2 cellular contexts compared by ENCODE assay signal in the genomic region with DNA sequence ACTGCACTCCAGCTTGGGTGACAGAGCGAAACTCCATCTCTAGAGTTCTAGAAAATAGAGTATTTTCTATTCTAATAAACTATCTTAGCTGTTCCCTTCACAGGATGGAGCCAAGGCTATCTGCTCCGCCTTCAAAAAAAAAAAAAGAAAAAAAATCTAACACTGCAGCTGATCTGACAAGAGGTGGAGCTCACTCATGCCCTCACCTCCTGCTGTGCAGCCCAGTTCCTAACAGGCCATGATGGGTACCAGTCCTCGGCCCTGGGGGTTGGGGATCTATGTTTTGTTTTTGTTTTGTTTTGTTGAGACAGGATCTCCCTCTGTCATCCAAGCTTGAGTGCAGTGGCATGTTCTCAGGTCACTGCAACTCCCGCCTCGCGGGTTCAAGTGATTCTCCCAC.
TF ChIP-seq lines count a peak whose summit lies in the region.

No MANE protein-coding gene starts in this region.

TF ChIP-seq in HEK293, 187 proteins besides CTCF, POLR2A, EP300 and RAD21:
- TF ChIP-seq, protein P1, sequence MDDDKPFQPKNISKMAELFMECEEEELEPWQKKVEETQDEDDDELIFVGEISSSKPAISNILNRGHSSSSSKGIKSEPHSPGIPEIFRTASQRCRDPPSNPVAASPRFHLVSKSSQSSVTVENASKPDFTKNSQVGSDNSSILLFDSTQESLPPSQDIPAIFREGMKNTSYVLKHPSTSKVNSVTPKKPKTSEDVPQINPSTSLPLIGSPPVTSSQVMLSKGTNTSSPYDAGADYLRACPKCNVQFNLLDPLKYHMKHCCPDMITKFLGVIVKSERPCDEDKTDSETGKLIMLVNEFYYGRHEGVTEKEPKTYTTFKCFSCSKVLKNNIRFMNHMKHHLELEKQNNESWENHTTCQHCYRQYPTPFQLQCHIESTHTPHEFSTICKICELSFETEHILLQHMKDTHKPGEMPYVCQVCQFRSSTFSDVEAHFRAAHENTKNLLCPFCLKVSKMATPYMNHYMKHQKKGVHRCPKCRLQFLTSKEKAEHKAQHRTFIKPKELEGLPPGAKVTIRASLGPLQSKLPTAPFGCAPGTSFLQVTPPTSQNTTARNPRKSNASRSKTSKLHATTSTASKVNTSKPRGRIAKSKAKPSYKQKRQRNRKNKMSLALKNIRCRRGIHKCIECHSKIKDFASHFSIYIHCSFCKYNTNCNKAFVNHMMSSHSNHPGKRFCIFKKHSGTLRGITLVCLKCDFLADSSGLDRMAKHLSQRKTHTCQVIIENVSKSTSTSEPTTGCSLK (tag by site-specific recombination; IDR thresholded peaks at IDR 0.05), result no peak
- TF ChIP-seq ZNF654 (tag by site-specific recombination; IDR thresholded peaks at IDR 0.05; ENCODE audit: low read depth) (no peak), ZNF549 (tag by site-specific recombination; IDR thresholded peaks at IDR 0.05) (peak; percentile 43; the same call in 1 of the 2 replicates)

TF ChIP-seq in GM12878, 131 proteins besides CTCF, POLR2A, EP300 and RAD21:
- TF ChIP-seq, protein P2, sequence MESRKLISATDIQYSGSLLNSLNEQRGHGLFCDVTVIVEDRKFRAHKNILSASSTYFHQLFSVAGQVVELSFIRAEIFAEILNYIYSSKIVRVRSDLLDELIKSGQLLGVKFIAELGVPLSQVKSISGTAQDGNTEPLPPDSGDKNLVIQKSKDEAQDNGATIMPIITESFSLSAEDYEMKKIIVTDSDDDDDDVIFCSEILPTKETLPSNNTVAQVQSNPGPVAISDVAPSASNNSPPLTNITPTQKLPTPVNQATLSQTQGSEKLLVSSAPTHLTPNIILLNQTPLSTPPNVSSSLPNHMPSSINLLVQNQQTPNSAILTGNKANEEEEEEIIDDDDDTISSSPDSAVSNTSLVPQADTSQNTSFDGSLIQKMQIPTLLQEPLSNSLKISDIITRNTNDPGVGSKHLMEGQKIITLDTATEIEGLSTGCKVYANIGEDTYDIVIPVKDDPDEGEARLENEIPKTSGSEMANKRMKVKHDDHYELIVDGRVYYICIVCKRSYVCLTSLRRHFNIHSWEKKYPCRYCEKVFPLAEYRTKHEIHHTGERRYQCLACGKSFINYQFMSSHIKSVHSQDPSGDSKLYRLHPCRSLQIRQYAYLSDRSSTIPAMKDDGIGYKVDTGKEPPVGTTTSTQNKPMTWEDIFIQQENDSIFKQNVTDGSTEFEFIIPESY (IDR thresholded peaks at IDR 0.05), result 0 out of 2 replicates have a peak, but pooled peaks have one; percentile 28
- TF ChIP-seq YY1 (IDR thresholded peaks at IDR 0.05; ENCODE audit: low read depth, low read length), result no peak
- no peak for TF ChIP-seq MTA3 (IDR thresholded peaks at IDR 0.05; ENCODE audit: borderline replicate concordance, low read length)
